20 cellular contexts compared by ENCODE assay signal in genomic region chr1:71083271-71083670, GRCh38. TPM values are rescaled to one million over a fixed set of nuclear protein-coding genes. Genes with fewer than 3 reads are reported as not detected.
DNase-seq lines count a peak whose midpoint lies in the region; TF ChIP-seq lines count a peak whose summit lies in the region.
"Had no signal": no experiment of that assay in that cellular context is flagged by ENCODE, and none has a peak within 500 bp of the region (broad histone marks: within the 10 kb centered on the region; RNA-seq: fewer than 3 reads in every experiment).

No MANE protein-coding gene starts in this region.

- peaks cover 4% of the 10 kb centered on the region for H3K36me3 Mint-ChIP-seq in nephron (ENCODE audit: low read depth)

- H3K4me3 ChIP-seq in fibroblast of the aortic adventitia (ENCODE audit: low read depth, low read length): no peak overlapping the region
- H3K4me3 ChIP-seq: GM12878 had no signal

- POLR2A ChIA-PET in RWPE1 (lab: Yijun Ruan, JAX; ENCODE audit: low non-redundant PET): no interaction called here

- DNase-seq in COLO829 (ENCODE audit: low spot score) (peak; percentile 57), astrocyte of the hippocampus (ENCODE audit: low read depth, low spot score) (peak; percentile 18), fibroblast of the aortic adventitia (ENCODE audit: low read depth) (peak; percentile 47), NCI-H187 (lab: John Stamatoyannopoulos, UW) (no peak), Kasumi-1 (lab: John Stamatoyannopoulos, UW) (no peak), RWPE1 (ENCODE audit: low spot score) (no peak), NCI-H1694 treated with DMSO at 0.1 percent for 48 hours (lab: John Stamatoyannopoulos, UW) (no peak)
- DNase-seq: COR-L47, DMS53, H7, NCI-H1436 treated with DMSO at 0.1 percent for 48 hours, NCI-H2107, NCI-H345, NCI-H526 treated with DMSO at 0.1 percent for 48 hours, OCI-M1 had no signal

- CTCF ChIA-PET in RWPE1 (lab: Yijun Ruan, JAX): no interaction called here

- no peaks in the 10 kb centered on the region for H3K9me3 Mint-ChIP-seq in nephron

- H3K27ac ChIP-seq in RWPE1: no peak overlapping the region
- H3K27ac ChIP-seq: C4-2B had no signal

- H3K27ac Mint-ChIP-seq in nephron: peak overlapping the region in 2 of 3 experiments; percentile 53 to 85

- no peak for TF ChIP-seq CTCF in fibroblast of the aortic adventitia (IDR thresholded peaks at IDR 0.05; ENCODE audit: insufficient read depth, low read length)
- no peak for TF ChIP-seq CTCF in nephron (IDR thresholded peaks at IDR 0.05; ENCODE audit: unreplicated experiment in 3 of 3)
- TF ChIP-seq CTCF in RWPE1 (conservative IDR thresholded peaks at IDR 0.05; ENCODE audit: low read depth): no peak

- no peaks in the 10 kb centered on the region for H3K27me3 Mint-ChIP-seq in nephron (ENCODE audit: low read depth)

- H3K4me3 Mint-ChIP-seq in nephron: peak overlapping the region in 2 of 3 experiments; percentile 45 to 61

- H3K4me1 Mint-ChIP-seq in nephron: peaks cover 24% of the 10 kb centered on the region

RNA-seq across cellular contexts. Expression of gene ZRANB2, which starts 2.4 kb away (rescaled TPM):
- 49.3 and 61.5 TPM in 2 replicates for total RNA-seq in fibroblast of the aortic adventitia (ENCODE audit: low replicate concordance)

RNA-seq across cellular contexts. Expression of gene PTGER3, which starts 35.7 kb away (rescaled TPM):
- 1.5 and 11.7 TPM in 2 replicates for total RNA-seq in fibroblast of the aortic adventitia (ENCODE audit: low replicate concordance)
- total RNA-seq: A172, G401, GM12878 had no signal

Comparison
In these comparisons a context has a peak if more than half of its experiments do, and no peak if none do; other contexts are left out.
1. DNase-seq: peak in COLO829 (single experiment), astrocyte of the hippocampus (single experiment) and fibroblast of the aortic adventitia (single experiment); none in NCI-H187 (0 of 2), Kasumi-1 (0 of 2), RWPE1 (single experiment) and NCI-H1694 treated with DMSO at 0.1 percent for 48 hours (single experiment).